Comparison of ENCODE assay signal across 35 cellular contexts in the genomic region with DNA sequence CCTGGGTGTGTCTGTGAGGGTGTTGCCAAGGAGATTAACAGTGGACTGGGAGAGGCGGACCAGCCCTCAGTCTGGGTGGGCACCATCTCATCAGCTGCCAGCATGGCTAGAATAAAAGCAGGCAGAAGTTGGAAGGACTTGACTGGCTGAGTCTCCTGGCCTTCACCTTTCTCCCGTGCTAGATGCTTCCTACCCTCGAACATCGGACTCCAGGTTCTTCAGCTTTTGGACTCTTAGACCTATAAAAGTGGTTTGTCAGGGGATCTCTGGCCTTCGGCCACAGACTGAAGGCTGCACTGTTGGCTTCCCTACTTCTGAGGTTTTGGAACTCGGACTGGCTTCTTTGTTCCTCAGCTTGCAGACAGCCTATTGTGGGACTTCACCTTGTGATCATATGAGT. TPM values are rescaled to one million over a fixed set of nuclear protein-coding genes. Genes with fewer than 3 reads are reported as not detected.
DNase-seq lines count a peak whose midpoint lies in the region; ATAC-seq, FAIRE-seq and TF ChIP-seq lines count a peak whose summit lies in the region.
"Had no signal": no experiment of that assay in that cellular context is flagged by ENCODE, and none has a peak within 500 bp of the region (broad histone marks: within the 10 kb centered on the region; RNA-seq: fewer than 3 reads in every experiment).

No MANE protein-coding gene starts in this region.

- H3K9ac ChIP-seq in HepG2 (ENCODE audit: insufficient read depth, low read depth, low read length) = no peak overlapping the region
- H3K9ac ChIP-seq: parathyroid adenoma had no signal

- H3K4me3 ChIP-seq in HepG2 (replicated peaks in 1 of 3; ENCODE audit: insufficient read depth in 1 of 3, low read depth in 2 of 3, low read length in 3 of 3) (peak overlapping the region in 1 of 3 experiments; percentile 29; a peak in 1 of 6 replicates), right lobe of liver (no peak overlapping the region)
- H3K4me3 ChIP-seq: breast epithelium, esophagus muscularis mucosa, SJCRH30, tibial nerve had no signal

- TF ChIP-seq RAD21 in HepG2 (CRISPR knock-in tag; IDR thresholded peaks at IDR 0.05) = no peak

- peaks cover 25% of the 10 kb centered on the region for H3K36me3 Mint-ChIP-seq in activated CD4-positive, alpha-beta memory T cell treated with anti-CD3 and anti-CD28 coated beads for 36 hours
- no peaks in the 10 kb centered on the region for H3K36me3 Mint-ChIP-seq in memory B cell
- peaks cover 36 to 55% of the 10 kb centered on the region in 2 donors for H3K36me3 Mint-ChIP-seq in stimulated activated naive B cell treated with anti-CD40 and anti-IgM and Interleukin-4, amounts not matched to agents 10 μg/mL and 1 μg/mL and 100 μg/mL, for 72 hours

- H3K27me3 Mint-ChIP-seq in activated CD4-positive, alpha-beta memory T cell treated with anti-CD3 and anti-CD28 coated beads for 36 hours = no peaks in the 10 kb centered on the region
- H3K27me3 Mint-ChIP-seq in memory B cell = no peaks in the 10 kb centered on the region
- no peaks in the 10 kb centered on the region for H3K27me3 Mint-ChIP-seq in stimulated activated naive B cell treated with anti-CD40 and anti-IgM and Interleukin-4, amounts not matched to agents 10 μg/mL and 1 μg/mL and 100 μg/mL, for 72 hours

- intact Hi-C loops in HepG2 (cut with micrococcal nuclease; ENCODE audit: unreplicated experiment) = loop anchor here (1.0 to 2.0 kb wide), 2 partner anchors 17 to 84 kb away; no protein-coding TSS in a partner anchor
- intact Hi-C loops in right lobe of liver (cut with DNase I) = no loop called here
- intact Hi-C loops in activated CD4-positive, alpha-beta memory T cell treated with anti-CD3 and anti-CD28 coated beads for 36 hours (cut with micrococcal nuclease) = loop anchor here (2.0 to 10.0 kb wide), 6 partner anchors 193 to 621 kb away; a partner anchor contains a TSS

- peak overlapping the region; percentile 40 for H3K4me3 Mint-ChIP-seq in activated CD4-positive, alpha-beta memory T cell treated with anti-CD3 and anti-CD28 coated beads for 36 hours
- peak overlapping the region; percentile 56 for H3K4me3 Mint-ChIP-seq in memory B cell
- H3K4me3 Mint-ChIP-seq in stimulated activated naive B cell treated with anti-CD40 and anti-IgM and Interleukin-4, amounts not matched to agents 10 μg/mL and 1 μg/mL and 100 μg/mL, for 72 hours = peak overlapping the region; percentile 80 to 97
- H3K4me3 Mint-ChIP-seq: endodermal cell, HFFc6 had no signal

- peaks cover 42% of the 10 kb centered on the region for H3K4me1 ChIP-seq in HepG2 (ENCODE audit: insufficient read depth, low read length)
- peaks cover 0 to 8% (median 0%) of the 10 kb centered on the region in 4 donors for H3K4me1 ChIP-seq in right lobe of liver
- H3K4me1 ChIP-seq: breast epithelium, parathyroid adenoma, SJCRH30 had no signal

- H3K36me3 ChIP-seq in HepG2 (replicated peaks in 1 of 2; ENCODE audit: control insufficient read depth in 1 of 2, insufficient read depth in 2 of 2, low read length in 2 of 2) (no peaks in the 10 kb centered on the region), right lobe of liver (no peaks in the 10 kb centered on the region)
- H3K36me3 ChIP-seq: breast epithelium, esophagus muscularis mucosa, left lung, Peyer's patch, SJCRH30, stomach, tibial nerve had no signal

- POLR2A ChIA-PET in HepG2 (lab: Yijun Ruan, JAX) = interaction anchor here (0.6 to 1.2 kb wide), 2 partner anchors 84 to 1400 kb away, joined by 3 read pairs; no protein-coding TSS in a partner anchor
- POLR2A ChIA-PET in activated CD4-positive, alpha-beta memory T cell treated with anti-CD3 and anti-CD28 coated beads for 36 hours (lab: Charles Lee) = interaction anchor here (4.7 kb wide), 1 partner anchor 10 kb away, joined by 37 read pairs; no protein-coding TSS in a partner anchor

- H3K9me3 Mint-ChIP-seq in activated CD4-positive, alpha-beta memory T cell treated with anti-CD3 and anti-CD28 coated beads for 36 hours = no peaks in the 10 kb centered on the region
- H3K9me3 Mint-ChIP-seq in memory B cell = no peaks in the 10 kb centered on the region
- peaks cover 3 to 4% of the 10 kb centered on the region in 2 donors for H3K9me3 Mint-ChIP-seq in stimulated activated naive B cell treated with anti-CD40 and anti-IgM and Interleukin-4, amounts not matched to agents 10 μg/mL and 1 μg/mL and 100 μg/mL, for 72 hours
- H3K9me3 Mint-ChIP-seq: endodermal cell, GM23338, HFFc6 had no signal

- DNase-seq in HepG2 (ENCODE audit: low spot score) (no peak), right lobe of liver (no peak), memory B cell (ENCODE audit: low spot score in 2 of 2) (no peak), NCI-H2227 (lab: John Stamatoyannopoulos, UW; ENCODE audit: unreplicated experiment) (no peak), iPS-NIHi7 (ENCODE audit: extremely low spot score) (no peak), ureter (ENCODE audit: low spot score) (no peak)
- no peak for DNase-seq in activated CD4-positive, alpha-beta memory T cell treated with anti-CD3 and anti-CD28 coated beads for 36 hours
- no peak for DNase-seq in stimulated activated naive B cell treated with anti-CD40 and anti-IgM and Interleukin-4, amounts not matched to agents 10 μg/mL and 1 μg/mL and 100 μg/mL, for 72 hours
- DNase-seq: activated CD4-positive, CD25-positive, alpha-beta regulatory T cell treated with anti-CD3 and anti-CD28 coated beads, Interleukin-2, amount 50 U/mL, for 72 hours; activated CD8-positive, alpha-beta memory T cell treated with anti-CD3 and anti-CD28 coated beads, Interleukin-2, amount 10 ng/mL, durations not matched to agents 7 days and 5 days; activated effector memory CD4-positive, alpha-beta T cell treated with Interleukin-2 at 50 U/mL for 16 hours; amygdala; endodermal cell; foreskin melanocyte; HFFc6; Kasumi-1; left lung; NCI-H1694 treated with DMSO at 0.1 percent for 48 hours; NCI-H2171 treated with DMSO at 0.1 percent for 48 hours; NCI-H526 treated with DMSO at 0.1 percent for 48 hours; right cardiac atrium; SJCRH30; stimulated activated CD4-positive, alpha-beta T cell treated with anti-CD3 and anti-CD28 coated beads, Interleukin-12 subunit alpha, Interleukin-12 subunit beta, amount 100 ng/mL, for 4 hours; stimulated activated CD4-positive, alpha-beta T cell treated with anti-CD3 and anti-CD28 coated beads, Interleukin-4, amount 100 ng/mL, for 24 hours; stomach had no signal

- peak; percentile 15 for ATAC-seq in HepG2
- ATAC-seq in right lobe of liver = no peak
- ATAC-seq in memory B cell (ENCODE audit: low read depth) = no peak
- ATAC-seq in stimulated activated naive B cell treated with anti-CD40 and anti-IgM and Interleukin-4, amounts not matched to agents 10 μg/mL and 1 μg/mL and 100 μg/mL, for 72 hours (replicated peaks) = no peak
- ATAC-seq: activated CD8-positive, alpha-beta memory T cell treated with anti-CD3 and anti-CD28 coated beads, Interleukin-2, amount 10 ng/mL, durations not matched to agents 7 days and 5 days; GM23338; left lung; right cardiac atrium had no signal

- TF ChIP-seq EP300 in HepG2 (IDR thresholded peaks at IDR 0.05; ENCODE audit: low read depth in 2 of 2, low read length in 2 of 2) (no peak), HepG2 (CRISPR knock-in tag; IDR thresholded peaks at IDR 0.05; ENCODE audit: borderline replicate concordance) (no peak)

- CTCF ChIA-PET in HepG2 (lab: Yijun Ruan, JAX; ENCODE audit: low intra/inter-chr PET ratio, low total read pairs) = no interaction called here
- CTCF ChIA-PET in activated CD4-positive, alpha-beta memory T cell treated with anti-CD3 and anti-CD28 coated beads for 36 hours (lab: Charles Lee) = interaction anchor here (1.4 to 5.4 kb wide), 2 partner anchors 9 to 16 kb away, joined by 4 to 29 read pairs; no protein-coding TSS in a partner anchor

- 15% methylated on average over 6 of the region's 6 CpGs for WGBS in HepG2 (ENCODE audit: low lambda C conversion rate)
- 74% methylated on average over 5 of the region's 6 CpGs for WGBS in right lobe of liver (ENCODE audit: insufficient coverage, low coverage, low lambda C conversion rate, missing lambda C conversion rate)

- in situ Hi-C loops in HepG2 (cut with HindIII; ENCODE audit: extremely low pct_ligation_motif_present, low pct_unique_long_range_greater_than_20kb) = no loop called here

- H3K27me3 ChIP-seq in HepG2 (ENCODE audit: control insufficient read depth in 1 of 2, insufficient read depth in 2 of 2, low read length in 2 of 2) (no peaks in the 10 kb centered on the region), right lobe of liver (no peaks in the 10 kb centered on the region)
- H3K27me3 ChIP-seq: BLaER1 treated with 17β-estradiol and CSF1 and Interleukin-3, amounts not matched to agents 10 nM and 100 nM; breast epithelium; left lung; Peyer's patch; SJCRH30; tibial nerve had no signal

- TF ChIP-seq CTCF in HepG2 (CRISPR knock-in tag; IDR thresholded peaks at IDR 0.05) (no peak), right lobe of liver (IDR thresholded peaks at IDR 0.05) (no peak)

- TF ChIP-seq POLR2A in HepG2 (IDR thresholded peaks at IDR 0.05; ENCODE audit: insufficient read depth in 1 of 2, low read depth in 2 of 2, low read length in 2 of 2) = no peak
- TF ChIP-seq POLR2A in right lobe of liver (IDR thresholded peaks at IDR 0.05) = no peak

- no peak overlapping the region for H2AFZ ChIP-seq in HepG2 (ENCODE audit: low read length)
- H2AFZ ChIP-seq: parathyroid adenoma had no signal

- H3K4me1 Mint-ChIP-seq in activated CD4-positive, alpha-beta memory T cell treated with anti-CD3 and anti-CD28 coated beads for 36 hours (ENCODE audit: low read depth) = peaks cover 65% of the 10 kb centered on the region
- peaks cover 26% of the 10 kb centered on the region for H3K4me1 Mint-ChIP-seq in memory B cell
- H3K4me1 Mint-ChIP-seq in stimulated activated naive B cell treated with anti-CD40 and anti-IgM and Interleukin-4, amounts not matched to agents 10 μg/mL and 1 μg/mL and 100 μg/mL, for 72 hours = peaks cover 48 to 80% of the 10 kb centered on the region in 2 donors
- H3K4me1 Mint-ChIP-seq: endodermal cell had no signal

- no peaks in the 10 kb centered on the region for H4K20me1 ChIP-seq in HepG2 (ENCODE audit: insufficient read depth, low read length)

- H3K79me2 ChIP-seq in HepG2 (ENCODE audit: insufficient read depth, low read length) = no peaks in the 10 kb centered on the region
- H3K79me2 ChIP-seq: parathyroid adenoma had no signal

- FAIRE-seq in HepG2 (lab: Jason Lieb, UNC) = no peak
- FAIRE-seq: colon had no signal

- H3K27ac ChIP-seq in HepG2 (ENCODE audit: extremely low read length, insufficient read depth, low read length) (no peak overlapping the region), right lobe of liver (no peak overlapping the region)
- H3K27ac ChIP-seq: esophagus muscularis mucosa, parathyroid adenoma, SJCRH30, tibial nerve had no signal

- no peaks in the 10 kb centered on the region for H3K9me3 ChIP-seq in HepG2 (ENCODE audit: low read length)
- no peaks in the 10 kb centered on the region for H3K9me3 ChIP-seq in right lobe of liver
- H3K9me3 ChIP-seq: BLaER1 treated with 17β-estradiol and CSF1 and Interleukin-3, amounts not matched to agents 10 nM and 100 nM; breast epithelium; esophagus muscularis mucosa; left lung; Peyer's patch; SJCRH30; stomach; tibial nerve had no signal

- BruUV-seq in HepG2 (replicated peaks; lab: Mats Ljungman, UMichigan) = no TSS peak

- no peak overlapping the region for H3K27ac Mint-ChIP-seq in activated CD4-positive, alpha-beta memory T cell treated with anti-CD3 and anti-CD28 coated beads for 36 hours
- H3K27ac Mint-ChIP-seq in memory B cell = peak overlapping the region; percentile 94
- peak overlapping the region; percentile 80 for H3K27ac Mint-ChIP-seq in stimulated activated naive B cell treated with anti-CD40 and anti-IgM and Interleukin-4, amounts not matched to agents 10 μg/mL and 1 μg/mL and 100 μg/mL, for 72 hours
- H3K27ac Mint-ChIP-seq: activated CD8-positive, alpha-beta memory T cell treated with anti-CD3 and anti-CD28 coated beads, Interleukin-2, amount 10 ng/mL, durations not matched to agents 7 days and 5 days; endodermal cell; GM23338; HFFc6 had no signal

- H3K4me2 ChIP-seq in HepG2 (ENCODE audit: low read depth, low read length) = peak overlapping the region; percentile 68

RNA-seq across cellular contexts. Expression of a gene that starts 1.3 kb away (rescaled TPM):
- total RNA-seq in HepG2 (2016; rRNA removed; fragmentation: Illumina TruSeq; extraction: Trizol) (not detected in 2 replicates), right lobe of liver (1 to 10 TPM in 2 of 6 experiments, under 1 TPM in 4; 0.37 to 1.4 (median 0.75) TPM), ureter (42.4 TPM)
- not detected in 2 replicates for total RNA-seq in HepG2 (2016; cell fraction: cytosol; rRNA removed; fragmentation: Illumina TruSeq; extraction: Trizol; ENCODE audit: low read depth)
- not detected in 2 replicates for total RNA-seq in HepG2 (2016; cell fraction: insoluble cytoplasmic fraction; rRNA removed; fragmentation: Illumina TruSeq; extraction: Trizol)
- not detected in 2 replicates for total RNA-seq in HepG2 (2016; cell fraction: membrane; rRNA removed; fragmentation: Illumina TruSeq; extraction: Trizol)
- not detected in 2 replicates for total RNA-seq in HepG2 (2016; cell fraction: nucleus; rRNA removed; fragmentation: Illumina TruSeq; extraction: Trizol)
- polyA plus RNA-seq in HepG2 (2011; rRNA removed) = not detected in 2 replicates
- polyA plus RNA-seq in HepG2 (2011; cell fraction: cytosol; rRNA removed) = not detected in 2 replicates
- not detected in 2 replicates for polyA plus RNA-seq in HepG2 (2011; cell fraction: nucleus; rRNA removed)
- polyA plus RNA-seq in HepG2 (2012) = not detected in 2 replicates
- not detected in 2 replicates for polyA plus RNA-seq in HepG2 (2016; cell fraction: cytosol; fragmentation: Illumina TruSeq; extraction: Trizol; ENCODE audit: low read depth)
- not detected in 2 replicates for polyA plus RNA-seq in HepG2 (2016; cell fraction: insoluble cytoplasmic fraction; fragmentation: Illumina TruSeq; extraction: Trizol; ENCODE audit: low read depth)
- polyA plus RNA-seq in HepG2 (2016; cell fraction: membrane; fragmentation: Illumina TruSeq; extraction: Trizol; ENCODE audit: low read depth) = not detected in 2 replicates
- not detected in 2 replicates for polyA plus RNA-seq in HepG2 (2016; cell fraction: nucleus; fragmentation: Illumina TruSeq; extraction: Trizol; ENCODE audit: insufficient read depth, low read depth)
- 0.12 TPM in 1 of 2 replicates, not detected in the other for polyA minus RNA-seq in HepG2 (2011; rRNA and poly(A)+ RNA removed; ENCODE audit: low replicate concordance)
- not detected in 2 replicates for polyA minus RNA-seq in HepG2 (2011; cell fraction: cytosol; rRNA and poly(A)+ RNA removed)
- polyA minus RNA-seq in HepG2 (2011; cell fraction: nucleus; rRNA and poly(A)+ RNA removed) = not detected in 2 replicates
- total RNA-seq in activated CD4-positive, alpha-beta memory T cell treated with anti-CD3 and anti-CD28 coated beads for 36 hours = 10 to 100 TPM; 65.0 to 66.5 TPM
- total RNA-seq: G401, HFFc6, SJCRH30 had no signal
- polyA plus RNA-seq: neural cell had no signal

Comparison
In these comparisons a context has a peak if more than half of its experiments do, and no peak if none do; other contexts are left out.
1. intact Hi-C loops: an anchor here in HepG2 (1.0 to 2.0 kb wide) and activated CD4-positive, alpha-beta memory T cell treated with anti-CD3 and anti-CD28 coated beads for 36 hours (2.0 to 10.0 kb wide); none called in right lobe of liver.
2. RNA of a gene that starts 1.3 kb away (total RNA-seq): 65.0 to 66.5 TPM in activated CD4-positive, alpha-beta memory T cell treated with anti-CD3 and anti-CD28 coated beads for 36 hours and 42.4 TPM in ureter (single experiment); 0.37 to 1.4 TPM in right lobe of liver and not detected in HepG2; every median in the first group is over 10 times any median in the second.
3. Peak in every context shown above with its lines, with median percentiles within 50 percentile points of each other: H3K4me3 Mint-ChIP-seq.